Comparison of ENCODE assay signal across 23 cellular contexts in genomic region chr16:87583453-87584131, GRCh38. TPM values are rescaled to one million over a fixed set of nuclear protein-coding genes. Genes with fewer than 3 reads are reported as not detected.
DNase-seq lines count a peak whose midpoint lies in the region; ATAC-seq, FAIRE-seq and TF ChIP-seq lines count a peak whose summit lies in the region.
"Had no signal": no experiment of that assay in that cellular context is flagged by ENCODE, and none has a peak within 500 bp of the region (broad histone marks: within the 10 kb centered on the region; RNA-seq: fewer than 3 reads in every experiment).

No MANE protein-coding gene starts in this region.

- TF ChIP-seq POLR2A in HepG2 (IDR thresholded peaks at IDR 0.05; ENCODE audit: insufficient read depth in 1 of 2, low read depth in 2 of 2, low read length in 2 of 2) (no peak), right lobe of liver (IDR thresholded peaks at IDR 0.05) (no peak)

- no peaks in the 10 kb centered on the region for H3F3A ChIP-seq in PC-3 (ENCODE audit: low read length, unreplicated experiment)

- BruUV-seq in HepG2 (replicated peaks; lab: Mats Ljungman, UMichigan) (no TSS peak), PC-3 (replicated peaks; lab: Mats Ljungman, UMichigan) (no TSS peak)

- no peaks in the 10 kb centered on the region for H3K9me3 ChIP-seq in HepG2 (ENCODE audit: low read length)
- no peaks in the 10 kb centered on the region for H3K9me3 ChIP-seq in right lobe of liver
- H3K9me3 ChIP-seq in PC-3 (ENCODE audit: low read length): no peaks in the 10 kb centered on the region
- H3K9me3 ChIP-seq: tibial nerve had no signal

- H3K9ac ChIP-seq in HepG2 (ENCODE audit: insufficient read depth, low read depth, low read length) (no peak overlapping the region), PC-3 (ENCODE audit: low read length) (no peak overlapping the region)

- H4K20me1 ChIP-seq in HepG2 (ENCODE audit: insufficient read depth, low read length) (no peaks in the 10 kb centered on the region), PC-3 (ENCODE audit: low read length) (no peaks in the 10 kb centered on the region)

- ATAC-seq in HepG2 (no peak), right lobe of liver (no peak), PC-3 (no peak), HG03196 (IDR thresholded peaks at IDR 0.05; ENCODE audit: unreplicated experiment) (no peak)
- ATAC-seq: GM12878 had no signal

- no peaks in the 10 kb centered on the region for H3K9me2 ChIP-seq in PC-3 (replicated peaks; ENCODE audit: low read length)

- FAIRE-seq in HepG2 (lab: Jason Lieb, UNC): no peak
- FAIRE-seq: GM12878, islet of Langerhans had no signal

- intact Hi-C loops in HepG2 (cut with micrococcal nuclease; ENCODE audit: unreplicated experiment): no loop called here
- intact Hi-C loops in right lobe of liver (cut with DNase I): no loop called here
- intact Hi-C loops in PC-3 (cut with micrococcal nuclease): no loop called here

- H3K79me2 ChIP-seq in HepG2 (ENCODE audit: insufficient read depth, low read length) (no peaks in the 10 kb centered on the region), PC-3 (ENCODE audit: low read length) (no peaks in the 10 kb centered on the region)

- CTCF ChIA-PET in HepG2 (lab: Yijun Ruan, JAX; ENCODE audit: low intra/inter-chr PET ratio, low total read pairs) (no interaction called here), PC-3 (lab: Charles Lee) (no interaction called here)

- 25% methylated on average over 22 of the region's 23 CpGs for WGBS in HepG2 (ENCODE audit: low lambda C conversion rate)
- 52% methylated on average over 13 of the region's 23 CpGs for WGBS in right lobe of liver (ENCODE audit: insufficient coverage, low coverage, low lambda C conversion rate, missing lambda C conversion rate)

- H3K4me2 ChIP-seq in HepG2 (ENCODE audit: low read depth, low read length) (no peak overlapping the region), PC-3 (ENCODE audit: low read length) (no peak overlapping the region)

- TF ChIP-seq CTCF in HepG2 (CRISPR knock-in tag; IDR thresholded peaks at IDR 0.05): no peak
- no peak for TF ChIP-seq CTCF in right lobe of liver (IDR thresholded peaks at IDR 0.05)
- no peak for TF ChIP-seq CTCF in cardiac fibroblast (IDR thresholded peaks at IDR 0.05; ENCODE audit: low read depth, low read length)
- no peak for TF ChIP-seq CTCF in PC-3 (conservative IDR thresholded peaks at IDR 0.05; ENCODE audit: low read depth, low read length)

- no peak overlapping the region for H3K27ac ChIP-seq in HepG2 (ENCODE audit: extremely low read length, insufficient read depth, low read length)
- H3K27ac ChIP-seq in right lobe of liver: no peak overlapping the region
- no peak overlapping the region for H3K27ac ChIP-seq in PC-3 (ENCODE audit: low read length)
- H3K27ac ChIP-seq: cardiac muscle cell had no signal

- DNase-seq in HepG2 (ENCODE audit: low spot score) (no peak), right lobe of liver (no peak), cardiac fibroblast (ENCODE audit: low read depth in 2 of 2) (peak; percentile 67 to 82), hepatic stellate cell (ENCODE audit: low spot score) (peak; percentile 79), SIG-M5 (lab: John Stamatoyannopoulos, UW) (no peak), PC-3 (no peak), HuH-7.5 (ENCODE audit: low spot score) (no peak)
- DNase-seq: activated CD4-positive, CD25-positive, alpha-beta regulatory T cell treated with anti-CD3 and anti-CD28 coated beads, Interleukin-2, amount 50 U/mL, for 72 hours; activated gamma-delta T cell treated with Interleukin-2 at 50 U/mL for 16 hours; endodermal cell; glutamatergic neuron; GOT3; MV-4-11; NCI-H2081; NCI-H524 treated with DMSO at 0.1 percent for 48 hours; nephron progenitor cell; stimulated activated CD8-positive, alpha-beta memory T cell treated with anti-CD3 and anti-CD28 coated beads, Interleukin-4, amount 100 ng/mL, for 48 hours; T-helper 2 cell had no signal

- TF ChIP-seq EP300 in HepG2 (IDR thresholded peaks at IDR 0.05; ENCODE audit: low read depth in 2 of 2, low read length in 2 of 2): no peak
- TF ChIP-seq EP300 in HepG2 (CRISPR knock-in tag; IDR thresholded peaks at IDR 0.05; ENCODE audit: borderline replicate concordance): no peak

- H3K27me3 ChIP-seq in HepG2 (ENCODE audit: control insufficient read depth in 1 of 2, insufficient read depth in 2 of 2, low read length in 2 of 2): peaks cover 27 to 80% of the 10 kb centered on the region in 2 experiments
- H3K27me3 ChIP-seq in right lobe of liver: no peaks in the 10 kb centered on the region
- no peaks in the 10 kb centered on the region for H3K27me3 ChIP-seq in PC-3 (ENCODE audit: low read length)
- H3K27me3 ChIP-seq: cardiac muscle cell had no signal

- H3K4me3 ChIP-seq in HepG2 (replicated peaks in 1 of 3; ENCODE audit: insufficient read depth in 1 of 3, low read depth in 2 of 3, low read length in 3 of 3): no peak overlapping the region
- no peak overlapping the region for H3K4me3 ChIP-seq in right lobe of liver
- no peak overlapping the region for H3K4me3 ChIP-seq in cardiac fibroblast (replicated peaks in 1 of 2; ENCODE audit: low read depth in 2 of 2, low read length in 2 of 2)
- H3K4me3 ChIP-seq in PC-3 (ENCODE audit: low read length): no peak overlapping the region
- H3K4me3 ChIP-seq: cardiac muscle cell, GM12878 had no signal

- in situ Hi-C loops in HepG2 (cut with HindIII; ENCODE audit: extremely low pct_ligation_motif_present, low pct_unique_long_range_greater_than_20kb): no loop called here

- POLR2A ChIA-PET in HepG2 (lab: Yijun Ruan, JAX) (no interaction called here), PC-3 (lab: Charles Lee; ENCODE audit: unreplicated experiment) (interaction anchor here (0.5 kb wide), 1 partner anchor 126 kb away, joined by 12 read pairs; no protein-coding TSS in a partner anchor)

- H3K4me1 ChIP-seq in HepG2 (ENCODE audit: insufficient read depth, low read length) (peaks cover 20% of the 10 kb centered on the region), right lobe of liver (no peaks in the 10 kb centered on the region), PC-3 (ENCODE audit: insufficient read depth, low read length) (peaks cover 32% of the 10 kb centered on the region)

- TF ChIP-seq RAD21 in HepG2 (CRISPR knock-in tag; IDR thresholded peaks at IDR 0.05): no peak

- H2AFZ ChIP-seq in HepG2 (ENCODE audit: low read length): no peak overlapping the region
- H2AFZ ChIP-seq in PC-3 (ENCODE audit: low read length): no peak overlapping the region

- no peaks in the 10 kb centered on the region for H3K36me3 ChIP-seq in HepG2 (replicated peaks in 1 of 2; ENCODE audit: control insufficient read depth in 1 of 2, insufficient read depth in 2 of 2, low read length in 2 of 2)
- H3K36me3 ChIP-seq in right lobe of liver: no peaks in the 10 kb centered on the region
- H3K36me3 ChIP-seq in PC-3 (ENCODE audit: low read depth, low read length): no peaks in the 10 kb centered on the region
- H3K36me3 ChIP-seq: cardiac muscle cell, tibial nerve had no signal

RNA-seq across cellular contexts. Expression of gene JPH3, which starts 18.7 kb away (rescaled TPM):
- total RNA-seq in HepG2 (2016; rRNA removed; fragmentation: Illumina TruSeq; extraction: Trizol): not detected in 2 replicates
- not detected in 2 replicates for total RNA-seq in HepG2 (2016; cell fraction: cytosol; rRNA removed; fragmentation: Illumina TruSeq; extraction: Trizol; ENCODE audit: low read depth)
- not detected in 2 replicates for total RNA-seq in HepG2 (2016; cell fraction: insoluble cytoplasmic fraction; rRNA removed; fragmentation: Illumina TruSeq; extraction: Trizol)
- not detected in 2 replicates for total RNA-seq in HepG2 (2016; cell fraction: membrane; rRNA removed; fragmentation: Illumina TruSeq; extraction: Trizol)
- total RNA-seq in HepG2 (2016; cell fraction: nucleus; rRNA removed; fragmentation: Illumina TruSeq; extraction: Trizol): not detected in 2 replicates
- not detected in 2 replicates for polyA plus RNA-seq in HepG2 (2011; rRNA removed)
- polyA plus RNA-seq in HepG2 (2011; cell fraction: cytosol; rRNA removed): not detected in 2 replicates
- polyA plus RNA-seq in HepG2 (2011; cell fraction: nucleus; rRNA removed): not detected in 2 replicates
- 0.07 and 0.08 TPM in 2 replicates for polyA plus RNA-seq in HepG2 (2012)
- not detected in 2 replicates for polyA plus RNA-seq in HepG2 (2016; cell fraction: cytosol; fragmentation: Illumina TruSeq; extraction: Trizol; ENCODE audit: low read depth)
- polyA plus RNA-seq in HepG2 (2016; cell fraction: insoluble cytoplasmic fraction; fragmentation: Illumina TruSeq; extraction: Trizol; ENCODE audit: low read depth): not detected in 2 replicates
- not detected in 2 replicates for polyA plus RNA-seq in HepG2 (2016; cell fraction: membrane; fragmentation: Illumina TruSeq; extraction: Trizol; ENCODE audit: low read depth)
- polyA plus RNA-seq in HepG2 (2016; cell fraction: nucleus; fragmentation: Illumina TruSeq; extraction: Trizol; ENCODE audit: insufficient read depth, low read depth): not detected in 2 replicates
- polyA minus RNA-seq in HepG2 (2011; rRNA and poly(A)+ RNA removed; ENCODE audit: low replicate concordance): 0.07 TPM in 1 of 2 replicates, not detected in the other
- not detected in 2 replicates for polyA minus RNA-seq in HepG2 (2011; cell fraction: cytosol; rRNA and poly(A)+ RNA removed)
- polyA minus RNA-seq in HepG2 (2011; cell fraction: nucleus; rRNA and poly(A)+ RNA removed): not detected in 2 replicates
- total RNA-seq in right lobe of liver: under 1 TPM in 2 of 6 experiments, not detected in 4; 0.07 to 0.12 TPM
- not detected in 2 replicates for total RNA-seq in PC-3 (2014; rRNA removed)
- total RNA-seq: GM12878 had no signal

Comparison
In these comparisons a context has a peak if more than half of its experiments do, and no peak if none do; other contexts are left out.
1. DNase-seq: peak in cardiac fibroblast (2 of 2) and hepatic stellate cell (single experiment); none in HepG2 (single experiment), right lobe of liver (0 of 3), SIG-M5 (single experiment), PC-3 (single experiment) and HuH-7.5 (single experiment).